In genomic region chr22:23857606-23858483, GRCh38 we compare ENCODE assay signal across 8 cellular contexts. TPM values are rescaled to one million over a fixed set of nuclear protein-coding genes. Genes with fewer than 3 reads are reported as not detected.
DNase-seq lines count a peak whose midpoint lies in the region; ATAC-seq and TF ChIP-seq lines count a peak whose summit lies in the region.

SLC2A11 (plus strand) TSS chr22:23857875; CDS start chr22:23858000, 125 bp downstream.

- 0% methylated on average over 20 of the region's 60 CpGs for WGBS in mammary epithelial cell (ENCODE audit: low coverage, missing lambda C conversion rate)

- in situ Hi-C loops in mammary epithelial cell (cut with MboI; ENCODE audit: low sequenced_read_pairs in 2 of 2): no loop called here

- peaks cover 7% of the 10 kb centered on the region for H3K36me3 ChIP-seq in WERI-Rb-1
- H3K36me3 ChIP-seq in mammary epithelial cell (ENCODE audit: insufficient read depth, low read length): no peaks in the 10 kb centered on the region
- H3K36me3 ChIP-seq in iPS-20b (ENCODE audit: insufficient read depth, low read depth, low read length): 0 out of 2 replicates have a peak, but pooled peaks cover under 1% of the 10 kb centered on the region

- H2AFZ ChIP-seq in mammary epithelial cell (ENCODE audit: low read depth, low read length): peak within 1 kb of the TSS; percentile 95

- H3K4me1 ChIP-seq in mammary epithelial cell (ENCODE audit: insufficient read depth, low read length) (peaks cover 19% of the 10 kb centered on the region), iPS-20b (ENCODE audit: insufficient read depth, low read length) (peaks cover 8% of the 10 kb centered on the region; the same call in 1 of the 2 replicates)

- H3K79me2 ChIP-seq in mammary epithelial cell (ENCODE audit: insufficient read depth, low read length): no peaks in the 10 kb centered on the region

- intact Hi-C loops in mammary epithelial cell (cut with micrococcal nuclease): no loop called here

- DNase-seq in AG04450 (ENCODE audit: low read depth, low spot score) (peak; percentile 92), NCI-H2196 (lab: John Stamatoyannopoulos, UW; ENCODE audit: unreplicated experiment) (peak; percentile 91), WERI-Rb-1 (peak; percentile 98), mammary epithelial cell (peak; percentile 93)

- CTCF ChIA-PET in AG04450 (lab: Charles Lee): interaction anchor here (0.6 to 3.4 kb wide), 16 partner anchors 9 to 901 kb away, joined by 3 to 39 read pairs (median 4); partner anchors contain the start of gene MIF
- CTCF ChIA-PET in mammary epithelial cell (lab: Charles Lee; ENCODE audit: low non-redundant PET): interaction anchor here (0.6 to 1.4 kb wide), 7 partner anchors 8 to 472 kb away, joined by 3 to 8 read pairs (median 4); partner anchors contain the start of gene MIF

- H3K9ac ChIP-seq in mammary epithelial cell (ENCODE audit: insufficient read depth, low read length): peak within 1 kb of the TSS; percentile 37
- H3K9ac ChIP-seq in iPS-20b (ENCODE audit: low read depth, low read length): peak within 1 kb of the TSS; percentile 91

- H3K4me2 ChIP-seq in mammary epithelial cell (ENCODE audit: insufficient read depth, low read depth, low read length): peak within 1 kb of the TSS; percentile 98

- BruUV-seq in mammary epithelial cell (replicated peaks; lab: Mats Ljungman, UMichigan): no TSS peak

- peak within 1 kb of the TSS; percentile 57 for H3K27ac ChIP-seq in AG04450 (ENCODE audit: low read depth, low read length)
- peak within 1 kb of the TSS; percentile 91 for H3K27ac ChIP-seq in WERI-Rb-1
- no peak within 1 kb of the TSS for H3K27ac ChIP-seq in mammary epithelial cell (ENCODE audit: insufficient read depth, low read depth, low read length)
- H3K27ac ChIP-seq in iPS-20b (ENCODE audit: low read length): peak within 1 kb of the TSS; percentile 67
- H3K27ac ChIP-seq in skin epidermis: peak within 1 kb of the TSS; percentile 44 to 93 (median 81)

- H3K4me3 ChIP-seq in AG04450 (ENCODE audit: low read depth, low read length) (peak within 1 kb of the TSS; percentile 87), WERI-Rb-1 (ENCODE audit: low read depth, low read length) (peak within 1 kb of the TSS; percentile 69), mammary epithelial cell (replicated peaks in 1 of 3; ENCODE audit: insufficient read depth in 1 of 3, low read depth in 2 of 3, low read length in 3 of 3) (peak within 1 kb of the TSS; percentile 57 to 73 (median 64)), iPS-20b (ENCODE audit: low read length) (peak within 1 kb of the TSS; percentile 92), skin epidermis (peak within 1 kb of the TSS; percentile 47 to 68 (median 61))

- no peaks in the 10 kb centered on the region for H4K20me1 ChIP-seq in mammary epithelial cell (ENCODE audit: insufficient read depth, low read length)

- peak; percentile 91 for ATAC-seq in GM18870 (IDR thresholded peaks at IDR 0.05; ENCODE audit: unreplicated experiment)
- ATAC-seq in HG03108 (IDR thresholded peaks at IDR 0.05; ENCODE audit: unreplicated experiment): peak; percentile 90

- TF ChIP-seq CTCF in AG04450 (IDR thresholded peaks at IDR 0.05; ENCODE audit: low read depth, low read length): no peak; the same call in none of the 2 replicates
- TF ChIP-seq CTCF in WERI-Rb-1 (IDR thresholded peaks at IDR 0.05; ENCODE audit: low read depth, low read length): peak; percentile 46
- TF ChIP-seq CTCF in mammary epithelial cell (conservative IDR thresholded peaks at IDR 0.05 in 1 of 2, IDR thresholded peaks at IDR 0.05 in 1 of 2; ENCODE audit: extremely low read depth in 1 of 2, insufficient read depth in 1 of 2, low read depth in 1 of 2, low read length in 2 of 2): peak; percentile 22 to 26

- H3K9me3 ChIP-seq in AG04450 (ENCODE audit: control insufficient read depth, insufficient read depth, low read length) (no peaks in the 10 kb centered on the region), WERI-Rb-1 (ENCODE audit: severe bottlenecking) (no peaks in the 10 kb centered on the region), mammary epithelial cell (replicated peaks; ENCODE audit: insufficient read depth, low read length) (no peaks in the 10 kb centered on the region), iPS-20b (ENCODE audit: insufficient read depth, low read depth, low read length) (no peaks in the 10 kb centered on the region)

- dilution Hi-C loops in mammary epithelial cell (cut with HindIII; ENCODE audit: low sequenced_read_pairs): no loop called here

- H3K27me3 ChIP-seq in AG04450 (ENCODE audit: control insufficient read depth, insufficient read depth, low read length) (no peaks in the 10 kb centered on the region), WERI-Rb-1 (ENCODE audit: insufficient read depth, low read depth, severe bottlenecking) (no peaks in the 10 kb centered on the region), mammary epithelial cell (ENCODE audit: insufficient read depth, low read length) (no peaks in the 10 kb centered on the region), iPS-20b (ENCODE audit: insufficient read depth, low read length) (no peaks in the 10 kb centered on the region)

- POLR2A ChIA-PET in AG04450 (lab: Yijun Ruan, JAX): interaction anchor here (0.6 to 1.2 kb wide), 9 partner anchors 8 to 83 kb away, joined by 3 to 10 read pairs (median 4); partner anchors contain the start of gene MIF

RNA-seq across cellular contexts. Expression of gene SLC2A11, which starts in this region (rescaled TPM):
- 7.2 and 7.5 TPM in 2 replicates for polyA plus RNA-seq in AG04450 (2011; rRNA removed)
- 8.6 and 8.7 TPM in 2 replicates for polyA minus RNA-seq in AG04450 (2011; rRNA and poly(A)+ RNA removed)
- 10 to 100 TPM; 14.7 to 26.3 TPM for total RNA-seq in mammary epithelial cell
- 6.0 TPM for polyA plus RNA-seq in mammary epithelial cell
- 0.78 TPM for polyA minus RNA-seq in mammary epithelial cell
